ENCODE assay signal across 8 cellular contexts in the genomic region with DNA sequence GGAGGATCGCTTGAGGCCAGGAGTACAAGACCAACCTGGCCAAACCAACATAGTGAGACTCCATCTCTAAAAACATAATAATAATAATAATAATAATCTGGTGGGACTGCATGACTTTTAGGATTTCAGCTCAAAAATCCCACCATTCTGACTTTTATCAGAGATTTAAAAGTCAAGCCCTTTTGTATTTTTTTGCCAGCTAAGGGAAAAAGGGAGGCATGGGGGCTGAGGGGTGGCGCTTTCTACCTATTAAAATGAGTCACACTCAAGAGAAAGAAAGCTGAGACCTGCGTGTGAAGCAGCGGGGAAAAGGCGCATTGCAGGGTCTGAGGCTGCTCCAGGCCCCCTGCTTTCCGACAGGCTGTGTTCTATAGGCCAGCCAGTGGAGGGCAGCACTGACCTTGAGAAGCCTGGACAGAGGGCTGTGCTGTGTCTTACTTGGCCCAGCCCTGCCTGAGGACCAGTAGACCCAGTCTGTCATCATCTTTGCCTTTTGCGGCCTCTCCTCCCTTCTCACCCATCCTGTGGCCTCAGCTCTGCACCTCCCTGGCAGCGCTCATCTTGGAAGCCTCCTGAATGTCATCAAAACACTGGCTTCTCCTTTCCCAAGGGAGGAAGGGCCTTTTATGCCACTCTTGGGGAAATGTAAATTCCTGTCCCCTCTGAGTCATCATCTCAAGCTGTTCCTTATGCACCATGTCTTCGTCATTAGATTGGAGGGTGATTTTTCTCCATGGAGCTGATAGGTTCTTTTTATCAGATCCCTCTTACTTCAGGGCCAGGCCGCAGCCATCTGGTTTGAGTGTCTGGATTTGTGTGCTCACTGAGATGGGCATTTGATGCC. TPM values are rescaled to one million over a fixed set of nuclear protein-coding genes. Genes with fewer than 3 reads are reported as not detected.
A peak's percentile ranks its signal among the peaks of the same experiment; 100 is the strongest.
DNase-seq lines count a peak whose midpoint lies in the region; ATAC-seq and TF ChIP-seq lines count a peak whose summit lies in the region.

No MANE protein-coding gene starts in this region.

- no peaks in the 10 kb centered on the region for H3K4me1 ChIP-seq in aorta (ENCODE audit: control insufficient read depth in 1 of 2, insufficient read depth in 2 of 2, low read length in 2 of 2)

- intact Hi-C loops in aorta (cut with DNase I) = no loop called here

- peaks cover 0 to 39% of the 10 kb centered on the region in 2 donors for H3K36me3 ChIP-seq in aorta (ENCODE audit: control insufficient read depth in 1 of 2, insufficient read depth in 2 of 2, low read length in 1 of 2)

- ATAC-seq in aorta (ENCODE audit: low FRiP score) = peak; percentile 68
- ATAC-seq in GM21619 (IDR thresholded peaks at IDR 0.05; ENCODE audit: unreplicated experiment) = no peak

- H3K27ac ChIP-seq in 22Rv1 (no peak overlapping the region), epithelial cell of prostate (no peak overlapping the region), aorta (ENCODE audit: low read depth in 1 of 2, low read length in 2 of 2) (no peak overlapping the region)

- 71% methylated on average over 10 of the region's 10 CpGs for WGBS in aorta, 2 donors

- H3K27me3 ChIP-seq in aorta (ENCODE audit: control insufficient read depth in 1 of 2, insufficient read depth in 2 of 2, low read length in 1 of 2) = no peaks in the 10 kb centered on the region

- peak; percentile 75 for TF ChIP-seq CTCF in 22Rv1 (IDR thresholded peaks at IDR 0.05)

- DNase-seq in ELF-1 (ENCODE audit: low read depth, low spot score) (peak; percentile 94), NCI-H128 (lab: John Stamatoyannopoulos, UW; ENCODE audit: unreplicated experiment) (peak; percentile 61), T1000 (lab: John Stamatoyannopoulos, UW) (peak; percentile 83), epithelial cell of prostate (ENCODE audit: low read depth, low spot score) (peak; percentile 33), myocyte (ENCODE audit: low read depth) (peak; percentile 57), aorta (no peak)

- no peaks in the 10 kb centered on the region for H3K9me3 ChIP-seq in aorta (ENCODE audit: control insufficient read depth, low read length)

- no peak overlapping the region for H3K4me3 ChIP-seq in aorta (ENCODE audit: low read length in 2 of 2)

RNA-seq across cellular contexts. Expression of a gene that starts 12.7 kb away (rescaled TPM):
- 10.1 and 10.2 TPM in 2 replicates for total RNA-seq in myocyte
- 6.3 TPM for polyA plus RNA-seq in myocyte (2012)
- 1 to 10 TPM; 6.5 to 7.8 TPM for total RNA-seq in aorta
- 1 to 10 TPM; 1.6 to 5.5 TPM for polyA plus RNA-seq in aorta

RNA-seq across cellular contexts. Expression of a gene that starts 25.5 kb away (rescaled TPM):
- total RNA-seq in myocyte (13.5 and 20.0 TPM in 2 replicates), aorta (10 to 100 TPM; 32.6 to 54.1 TPM)
- 13.2 TPM for polyA plus RNA-seq in myocyte (2012)
- polyA plus RNA-seq in aorta = 10 to 100 TPM in 1 of 2 donors, 1 to 10 TPM in 1; 6.4 to 23.7 TPM

RNA-seq across cellular contexts. Expression of a gene that starts 34.3 kb away (rescaled TPM):
- total RNA-seq in myocyte = 0.29 and 0.42 TPM in 2 replicates
- 0.21 TPM for polyA plus RNA-seq in myocyte (2012)
- total RNA-seq in aorta = under 1 TPM; 0.65 to 0.87 TPM
- not detected for polyA plus RNA-seq in aorta

RNA-seq across cellular contexts. Expression of a gene that starts 44.9 kb away (rescaled TPM):
- total RNA-seq in myocyte (16.3 and 23.0 TPM in 2 replicates), aorta (10 to 100 TPM; 21.4 to 26.9 TPM)
- 21.9 TPM for polyA plus RNA-seq in myocyte (2012)
- polyA plus RNA-seq in aorta = 10 to 100 TPM; 17.3 to 49.7 TPM

RNA-seq across cellular contexts. Expression of a gene that starts 49.7 kb away (rescaled TPM):
- total RNA-seq in myocyte (not detected in 2 replicates), aorta (under 1 TPM in 1 of 2 donors, not detected in 1; 0.45 TPM)
- not detected for polyA plus RNA-seq in myocyte (2012)
- polyA plus RNA-seq in aorta = not detected

Comparison
In these comparisons a context has a peak if more than half of its experiments do, and no peak if none do; other contexts are left out.
1. DNase-seq: peak in ELF-1 (single experiment), NCI-H128 (single experiment), T1000 (single experiment), epithelial cell of prostate (single experiment) and myocyte (single experiment); none in aorta (0 of 2).